Comparison of ENCODE assay signal across 8 cellular contexts in genomic region chr11:16738949-16739262, GRCh38. TPM values are rescaled to one million over a fixed set of nuclear protein-coding genes. Genes with fewer than 3 reads are reported as not detected.
DNase-seq lines count a peak whose midpoint lies in the region; ATAC-seq, FAIRE-seq and TF ChIP-seq lines count a peak whose summit lies in the region.

No MANE protein-coding gene starts in this region.

- intact Hi-C loops in pancreas (cut with DNase I), result no loop called here

- ATAC-seq in HG03175 (IDR thresholded peaks at IDR 0.05; ENCODE audit: unreplicated experiment) (peak; percentile 1), pancreas (no peak)

- 0 to 1% methylated on average over 14 of the region's 14 CpGs for WGBS in ectodermal cell, 2 experiments
- 0% methylated on average over 14 of the region's 14 CpGs for WGBS in pancreas, 2 donors

- peak overlapping the region; percentile 64 for H3K27ac ChIP-seq in DOHH2 (ENCODE audit: low read depth, low read length)
- peak overlapping the region; percentile 96 for H3K27ac ChIP-seq in ectodermal cell (ENCODE audit: insufficient read depth, low read depth, low read length, poor library complexity, severe bottlenecking)
- peak overlapping the region; percentile 93 to 96 (median 94) for H3K27ac ChIP-seq in pancreas

- H3K9me3 ChIP-seq in DOHH2 (ENCODE audit: control insufficient read depth, insufficient read depth, low read length) (no peaks in the 10 kb centered on the region), ectodermal cell (ENCODE audit: control insufficient read depth, low read length) (no peaks in the 10 kb centered on the region), pancreas (no peaks in the 10 kb centered on the region)

- H3K4me1 ChIP-seq in DOHH2 (ENCODE audit: control insufficient read depth, low read length) (peaks cover 33% of the 10 kb centered on the region), ectodermal cell (ENCODE audit: control insufficient read depth, insufficient read depth, low read length) (no peaks in the 10 kb centered on the region), pancreas (peaks cover 4 to 35% (median 29%) of the 10 kb centered on the region in 3 donors)

- H3K79me2 ChIP-seq in DOHH2 (ENCODE audit: control insufficient read depth, low read length), result peaks cover 59% of the 10 kb centered on the region

- FAIRE-seq in pancreas (lab: Jason Lieb, UNC) (no peak), D721Med (lab: Jason Lieb, UNC) (no peak)

- H3F3A ChIP-seq in DOHH2 (ENCODE audit: control insufficient read depth, insufficient read depth), result no peaks in the 10 kb centered on the region

- H3K4me3 ChIP-seq in DOHH2 (ENCODE audit: low read length) (peak overlapping the region; percentile 87), ectodermal cell (ENCODE audit: insufficient read depth, low read depth, low read length) (peak overlapping the region; percentile 93), pancreas (peak overlapping the region; percentile 57 to 72 (median 64))

- TF ChIP-seq CTCF in DOHH2 (IDR thresholded peaks at IDR 0.05; ENCODE audit: low read depth, low read length, poor library complexity, severe bottlenecking), result no peak
- TF ChIP-seq CTCF in pancreas (IDR thresholded peaks at IDR 0.05), result no peak
- no peak for TF ChIP-seq CTCF in D721Med (IDR thresholded peaks at IDR 0.05; ENCODE audit: insufficient read depth, missing control alignments)

- no peaks in the 10 kb centered on the region for H3K9me2 ChIP-seq in DOHH2 (replicated peaks; ENCODE audit: control insufficient read depth, low read length)

- peak overlapping the region; percentile 53 for H3K4me2 ChIP-seq in DOHH2 (ENCODE audit: low read length)

- H3K27me3 ChIP-seq in DOHH2 (ENCODE audit: control insufficient read depth, low read length), result no peaks in the 10 kb centered on the region
- H3K27me3 ChIP-seq in ectodermal cell (ENCODE audit: control insufficient read depth, insufficient read depth, low read length, poor library complexity, severe bottlenecking), result no peaks in the 10 kb centered on the region
- no peaks in the 10 kb centered on the region for H3K27me3 ChIP-seq in pancreas

- peaks cover 22% of the 10 kb centered on the region for H4K20me1 ChIP-seq in DOHH2 (ENCODE audit: control insufficient read depth, insufficient read depth, low read depth, low read length)

- DNase-seq in pancreas (no peak), D721Med (ENCODE audit: insufficient read length, low spot score) (no peak), HK-2 (ENCODE audit: unreplicated experiment) (no peak), LoVo (ENCODE audit: low spot score) (no peak), GM19240 (ENCODE audit: insufficient read length, low spot score) (no peak)

- peaks cover 43% of the 10 kb centered on the region for H3K36me3 ChIP-seq in DOHH2 (ENCODE audit: control insufficient read depth, low read length)
- H3K36me3 ChIP-seq in ectodermal cell (ENCODE audit: control insufficient read depth, insufficient read depth, low read length), result no peaks in the 10 kb centered on the region
- no peaks in the 10 kb centered on the region for H3K36me3 ChIP-seq in pancreas

RNA-seq across cellular contexts. Expression of gene C11orf58, which starts 0.5 kb away (rescaled TPM):
- 258 TPM for polyA plus RNA-seq in ectodermal cell (2013, experiment 1 of 4)
- polyA plus RNA-seq in ectodermal cell (2013, experiment 2 of 4), result 242 TPM
- polyA plus RNA-seq in ectodermal cell (2013, experiment 3 of 4), result 209 TPM
- polyA plus RNA-seq in ectodermal cell (2013, experiment 4 of 4), result 226 TPM
- total RNA-seq in pancreas, result 10 to 100 TPM; 39.3 to 63.1 (median 53.5) TPM
- 10 to 100 TPM; 42.1 to 73.6 TPM for polyA plus RNA-seq in pancreas
